ENCODE assay signal across 17 cellular contexts in genomic region chr12:104596876-104597833, GRCh38.
A peak's percentile ranks its signal among the peaks of the same experiment; 100 is the strongest.
DNase-seq lines count a peak whose midpoint lies in the region; ATAC-seq, FAIRE-seq and TF ChIP-seq lines count a peak whose summit lies in the region.
"Had no signal": no experiment of that assay in that cellular context is flagged by ENCODE, and none has a peak within 500 bp of the region (broad histone marks: within the 10 kb centered on the region; RNA-seq: fewer than 3 reads in every experiment).

No MANE protein-coding gene starts in this region.

- H3K27ac ChIP-seq in astrocyte (ENCODE audit: low read depth, low read length), result peak overlapping the region; percentile 40
- H3K27ac ChIP-seq: epithelial cell of prostate, heart left ventricle, right lobe of liver had no signal

- peaks cover 39% of the 10 kb centered on the region for H3K79me2 ChIP-seq in astrocyte (ENCODE audit: insufficient read depth, low read length)

- peak overlapping the region; percentile 9 for H3K4me3 ChIP-seq in astrocyte (ENCODE audit: insufficient read depth, low read depth, low read length)
- H3K4me3 ChIP-seq: heart left ventricle, right lobe of liver had no signal

- H3K36me3 Mint-ChIP-seq in astrocyte (ENCODE audit: low read depth, unreplicated experiment), result peaks cover 5% of the 10 kb centered on the region
- H3K36me3 Mint-ChIP-seq: T-cell had no signal

- TF ChIP-seq CTCF in astrocyte (IDR thresholded peaks at IDR 0.05; ENCODE audit: insufficient read depth, low read depth, low read length), result no peak

- no peak for DNase-seq in stimulated activated naive CD8-positive, alpha-beta T cell treated with anti-CD3 and anti-CD28 coated beads, Interleukin-15, amount 100 ng/mL, for 72 hours
- no peak for DNase-seq in stimulated activated naive CD8-positive, alpha-beta T cell treated with anti-CD3 and anti-CD28 coated beads, Interleukin-15, Interleukin-2, amounts not matched to agents 100 U/mL and 50 U/mL, for 24 hours
- peak; percentile 39 for DNase-seq in astrocyte (ENCODE audit: low read depth)
- DNase-seq in mesenteric fat pad (ENCODE audit: low spot score), result peak; percentile 39
- no peak for DNase-seq in hypothalamus (lab: John Stamatoyannopoulos, UW)
- no peak for DNase-seq in NCI-H1436 (lab: John Stamatoyannopoulos, UW)
- no peak for DNase-seq in KBM-7
- DNase-seq: activated CD4-positive, alpha-beta T cell treated with anti-CD3 and anti-CD28 coated beads for 1 hour; activated T-cell treated with anti-CD3 and anti-CD28 coated beads for 4 hours; left colon; naive thymus-derived CD8-positive, alpha-beta T cell; right lobe of liver; T-cell had no signal

- H3K27me3 ChIP-seq in astrocyte (ENCODE audit: insufficient read depth, low read length), result no peaks in the 10 kb centered on the region
- H3K27me3 ChIP-seq: heart left ventricle, right lobe of liver had no signal

- H3K4me1 ChIP-seq in astrocyte (ENCODE audit: insufficient read depth, low read length), result peaks cover 23% of the 10 kb centered on the region
- H3K4me1 ChIP-seq: right lobe of liver had no signal

- H3K4me3 Mint-ChIP-seq in stimulated activated naive CD8-positive, alpha-beta T cell treated with anti-CD3 and anti-CD28 coated beads, Interleukin-15, amount 100 ng/mL, for 72 hours, result no peak overlapping the region
- no peak overlapping the region for H3K4me3 Mint-ChIP-seq in astrocyte (ENCODE audit: unreplicated experiment)
- H3K4me3 Mint-ChIP-seq: naive thymus-derived CD8-positive, alpha-beta T cell; T-cell had no signal

- no peak for FAIRE-seq in astrocyte (lab: Jason Lieb, UNC)
- FAIRE-seq: HTR-8/SVneo had no signal

- H2AFZ ChIP-seq in astrocyte (ENCODE audit: low read depth, low read length), result no peak overlapping the region

- H3K9ac ChIP-seq in astrocyte (ENCODE audit: low read length), result peak overlapping the region; percentile 50

- in situ Hi-C loops in KBM-7 (cut with MboI; ENCODE audit: low pct_unique_long_range_greater_than_20kb, low sequenced_read_pairs), result no loop called here

- H3K9me3 Mint-ChIP-seq in stimulated activated naive CD8-positive, alpha-beta T cell treated with anti-CD3 and anti-CD28 coated beads, Interleukin-15, amount 100 ng/mL, for 72 hours, result no peaks in the 10 kb centered on the region
- H3K9me3 Mint-ChIP-seq in astrocyte (ENCODE audit: unreplicated experiment), result no peaks in the 10 kb centered on the region
- H3K9me3 Mint-ChIP-seq: naive thymus-derived CD8-positive, alpha-beta T cell; T-cell had no signal

- H3K4me1 Mint-ChIP-seq in stimulated activated naive CD8-positive, alpha-beta T cell treated with anti-CD3 and anti-CD28 coated beads, Interleukin-15, amount 100 ng/mL, for 72 hours, result peaks cover 4% of the 10 kb centered on the region
- peaks cover 45% of the 10 kb centered on the region for H3K4me1 Mint-ChIP-seq in astrocyte (ENCODE audit: low read depth, unreplicated experiment)

- no peaks in the 10 kb centered on the region for H3K27me3 Mint-ChIP-seq in stimulated activated naive CD8-positive, alpha-beta T cell treated with anti-CD3 and anti-CD28 coated beads, Interleukin-15, amount 100 ng/mL, for 72 hours
- H3K27me3 Mint-ChIP-seq in astrocyte (ENCODE audit: low read depth, unreplicated experiment), result no peaks in the 10 kb centered on the region
- H3K27me3 Mint-ChIP-seq: naive thymus-derived CD8-positive, alpha-beta T cell; T-cell had no signal

- H3K27ac Mint-ChIP-seq in stimulated activated naive CD8-positive, alpha-beta T cell treated with anti-CD3 and anti-CD28 coated beads, Interleukin-15, amount 100 ng/mL, for 72 hours, result peak overlapping the region; percentile 40 to 80
- peak overlapping the region; percentile 88 for H3K27ac Mint-ChIP-seq in astrocyte (ENCODE audit: unreplicated experiment)
- H3K27ac Mint-ChIP-seq: T-cell had no signal

- no peaks in the 10 kb centered on the region for H3K36me3 ChIP-seq in astrocyte (ENCODE audit: insufficient read depth, low read length)
- H3K36me3 ChIP-seq: heart left ventricle, right lobe of liver had no signal

- no peaks in the 10 kb centered on the region for H3K9me3 ChIP-seq in astrocyte (ENCODE audit: insufficient read depth, low read depth, low read length)
- H3K9me3 ChIP-seq: heart left ventricle, right lobe of liver had no signal

- H4K20me1 ChIP-seq in astrocyte (ENCODE audit: insufficient read depth, low read length), result no peaks in the 10 kb centered on the region

- peak overlapping the region; percentile 70 for H3K4me2 ChIP-seq in astrocyte (ENCODE audit: low read length)

- no peak for ATAC-seq in stimulated activated naive CD8-positive, alpha-beta T cell treated with anti-CD3 and anti-CD28 coated beads, Interleukin-15, amount 100 ng/mL, for 72 hours
- ATAC-seq in stimulated activated naive CD8-positive, alpha-beta T cell treated with anti-CD3 and anti-CD28 coated beads, Interleukin-15, Interleukin-2, amounts not matched to agents 100 U/mL and 50 U/mL, for 24 hours, result no peak
- no peak for ATAC-seq in HG02798 (IDR thresholded peaks at IDR 0.05; ENCODE audit: poor library complexity, unreplicated experiment)
- ATAC-seq: left colon; naive thymus-derived CD8-positive, alpha-beta T cell; right lobe of liver; T-cell had no signal

Comparison
In these comparisons a context has a peak if more than half of its experiments do, and no peak if none do; other contexts are left out.
1. DNase-seq: peak in astrocyte (single experiment) and mesenteric fat pad (single experiment); none in stimulated activated naive CD8-positive, alpha-beta T cell treated with anti-CD3 and anti-CD28 coated beads, Interleukin-15, amount 100 ng/mL, for 72 hours (0 of 2), stimulated activated naive CD8-positive, alpha-beta T cell treated with anti-CD3 and anti-CD28 coated beads, Interleukin-15, Interleukin-2, amounts not matched to agents 100 U/mL and 50 U/mL, for 24 hours (single experiment), hypothalamus (0 of 51), NCI-H1436 (single experiment) and KBM-7 (single experiment).